In genomic region chr1:37807555-37808368, GRCh38 we compare ENCODE assay signal across 8 cellular contexts. TPM values are rescaled to one million over a fixed set of nuclear protein-coding genes. Genes with fewer than 3 reads are reported as not detected.
DNase-seq lines count a peak whose midpoint lies in the region; ATAC-seq and TF ChIP-seq lines count a peak whose summit lies in the region.

TSS of gene C1orf122 (plus strand) at chr1:37807790. CDS start at chr1:37808405, 615 bp downstream.
A gene with protein sequence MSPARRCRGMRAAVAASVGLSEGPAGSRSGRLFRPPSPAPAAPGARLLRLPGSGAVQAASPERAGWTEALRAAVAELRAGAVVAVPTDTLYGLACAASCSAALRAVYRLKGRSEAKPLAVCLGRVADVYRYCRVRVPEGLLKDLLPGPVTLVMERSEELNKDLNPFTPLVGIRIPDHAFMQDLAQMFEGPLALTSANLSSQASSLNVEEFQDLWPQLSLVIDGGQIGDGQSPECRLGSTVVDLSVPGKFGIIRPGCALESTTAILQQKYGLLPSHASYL (minus strand): TSS chr1:37808208. CDS start chr1:37808180, 28 bp downstream.

- H3F3A ChIP-seq in smooth muscle cell (ENCODE audit: low read depth) = peaks cover 24% of the 10 kb centered on the region

- POLR2A ChIA-PET in activated B cell treated with CpG ODN at 0.5 μM for 24 hours (lab: Charles Lee) = interaction anchor here (0.6 to 2.9 kb wide), 23 partner anchors 9 to 1582 kb away, joined by 3 to 43 read pairs (median 5); partner anchors contain the start of genes INPP5B, MTF1, RRAGC and SNIP1

- DNase-seq in NCI-H2227 treated with DMSO at 0.1 percent for 48 hours (lab: John Stamatoyannopoulos, UW) (peak; percentile 85), activated B cell treated with CpG ODN at 0.5 μM for 24 hours (peak; percentile 93), cardiac fibroblast (ENCODE audit: low read depth in 2 of 2) (peak; percentile 94), iPS-NIHi7 (ENCODE audit: extremely low spot score) (peak; percentile 98), smooth muscle cell (lab: John Stamatoyannopoulos, UW; ENCODE audit: unreplicated experiment) (peak; percentile 95)

- H3K36me3 Mint-ChIP-seq in activated B cell treated with CpG ODN at 0.5 μM for 24 hours (ENCODE audit: low read depth) = peaks cover 46% of the 10 kb centered on the region

- peaks cover 28% of the 10 kb centered on the region for H3K79me2 ChIP-seq in ACC112 (ENCODE audit: control insufficient read depth, insufficient read depth, low read length, unreplicated experiment)
- H3K79me2 ChIP-seq in smooth muscle cell (ENCODE audit: low read depth) = peaks cover 25% of the 10 kb centered on the region

- H3K4me3 ChIP-seq in ACC112 (ENCODE audit: low read depth, low read length) (peak within 1 kb of the TSS; percentile 98), cardiac fibroblast (replicated peaks in 1 of 2; ENCODE audit: low read depth in 2 of 2, low read length in 2 of 2) (peak within 1 kb of the TSS; percentile 75 to 87), smooth muscle cell (peak within 1 kb of the TSS; percentile 80)

- peak within 1 kb of the TSS; percentile 97 for H3K4me2 ChIP-seq in smooth muscle cell

- no peaks in the 10 kb centered on the region for H3K9me3 Mint-ChIP-seq in activated B cell treated with CpG ODN at 0.5 μM for 24 hours

- no peaks in the 10 kb centered on the region for H3K27me3 Mint-ChIP-seq in activated B cell treated with CpG ODN at 0.5 μM for 24 hours

- TF ChIP-seq CTCF in activated B cell treated with CpG ODN at 0.5 μM for 24 hours (IDR thresholded peaks at IDR 0.05) (no peak), cardiac fibroblast (IDR thresholded peaks at IDR 0.05; ENCODE audit: low read depth, low read length) (no peak), smooth muscle cell (IDR thresholded peaks at IDR 0.05; ENCODE audit: borderline replicate concordance, insufficient read depth, poor library complexity, severe bottlenecking) (no peak)

- under 1% methylated on average over 76 of the region's 95 CpGs for WGBS in smooth muscle cell (ENCODE audit: low lambda C conversion rate)

- H3K9me3 ChIP-seq in smooth muscle cell (replicated peaks; ENCODE audit: low read depth) = no peaks in the 10 kb centered on the region

- intact Hi-C loops in activated B cell treated with CpG ODN at 0.5 μM for 24 hours (cut with micrococcal nuclease) = loop anchor here (1.0 to 10.0 kb wide), 6 partner anchors 13 to 333 kb away; partner anchors contain the start of genes CDCA8, GNL2, MTF1 and SF3A3

- ATAC-seq in GM18873 (IDR thresholded peaks at IDR 0.05; ENCODE audit: low FRiP score, unreplicated experiment) (peak; percentile 60), HG03135 (IDR thresholded peaks at IDR 0.05; ENCODE audit: unreplicated experiment) (peak; percentile 86), activated B cell treated with CpG ODN at 0.5 μM for 24 hours (ENCODE audit: low read depth) (peak; percentile 89)

- H3K27me3 ChIP-seq in ACC112 (ENCODE audit: insufficient read depth, low read length) (no peaks in the 10 kb centered on the region), smooth muscle cell (ENCODE audit: low read depth) (no peaks in the 10 kb centered on the region)

- H3K36me3 ChIP-seq in ACC112 (ENCODE audit: insufficient read depth, low read length) (peaks cover 21% of the 10 kb centered on the region), smooth muscle cell (ENCODE audit: low read depth) (peaks cover 11% of the 10 kb centered on the region)

- peaks cover 47% of the 10 kb centered on the region for H4K20me1 ChIP-seq in smooth muscle cell (ENCODE audit: low read depth)

- peak within 1 kb of the TSS; percentile 95 for H3K4me3 Mint-ChIP-seq in activated B cell treated with CpG ODN at 0.5 μM for 24 hours

- H3K27ac ChIP-seq in ACC112 (ENCODE audit: low read depth, low read length) (peak within 1 kb of the TSS; percentile 59), smooth muscle cell (ENCODE audit: low read depth) (peak within 1 kb of the TSS; percentile 83)

- H2AFZ ChIP-seq in ACC112 (ENCODE audit: low read length, unreplicated experiment) (peak within 1 kb of the TSS; percentile 52), smooth muscle cell (ENCODE audit: low read depth) (no peak within 1 kb of the TSS)

- H3K4me1 Mint-ChIP-seq in activated B cell treated with CpG ODN at 0.5 μM for 24 hours = peaks cover 45% of the 10 kb centered on the region

- H3K4me1 ChIP-seq in ACC112 (ENCODE audit: control insufficient read depth, insufficient read depth, low read length, unreplicated experiment) (peaks cover 24% of the 10 kb centered on the region), smooth muscle cell (ENCODE audit: low read depth) (peaks cover 15% of the 10 kb centered on the region)

- CTCF ChIA-PET in activated B cell treated with CpG ODN at 0.5 μM for 24 hours (lab: Charles Lee) = interaction anchor here (2.0 kb wide), 1 partner anchor 52 kb away, joined by 10 read pairs; the partner anchor contains the start of gene MTF1

- H3K27ac Mint-ChIP-seq in activated B cell treated with CpG ODN at 0.5 μM for 24 hours = peak within 1 kb of the TSS; percentile 92

- H3K9ac ChIP-seq in smooth muscle cell (ENCODE audit: low read depth) = peak within 1 kb of the TSS; percentile 87

RNA-seq across cellular contexts. Expression of gene C1orf122, which starts in this region (rescaled TPM):
- total RNA-seq in activated B cell treated with CpG ODN at 0.5 μM for 24 hours (18.8 and 19.9 TPM in 2 replicates), smooth muscle cell (56.4 and 57.8 TPM in 2 replicates)
- 140 and 143 TPM in 2 replicates for polyA plus RNA-seq in smooth muscle cell

RNA-seq across cellular contexts. Expression of the second gene that starts in this region (rescaled TPM):
- total RNA-seq in activated B cell treated with CpG ODN at 0.5 μM for 24 hours (20.6 and 24.2 TPM in 2 replicates), smooth muscle cell (29.6 and 39.9 TPM in 2 replicates)
- 46.0 and 46.4 TPM in 2 replicates for polyA plus RNA-seq in smooth muscle cell

Comparison
In these comparisons a context has a peak if more than half of its experiments do, and no peak if none do; other contexts are left out.
1. Peak in every context shown above with its lines: DNase-seq, ATAC-seq, H3K4me3 ChIP-seq and H3K27ac ChIP-seq.